8 cellular contexts compared by ENCODE assay signal in genomic region chr3:112561085-112561692, GRCh38. TPM values are rescaled to one million over a fixed set of nuclear protein-coding genes. Genes with fewer than 3 reads are reported as not detected.
DNase-seq lines count a peak whose midpoint lies in the region; ATAC-seq, FAIRE-seq and TF ChIP-seq lines count a peak whose summit lies in the region.

No MANE protein-coding gene starts in this region.

- BruUV-seq in K562 (replicated peaks; lab: Mats Ljungman, UMichigan), result no TSS peak

- CTCF ChIA-PET in K562 (lab: Yijun Ruan, JAX; ENCODE audit: low intra/inter-chr PET ratio), result no interaction called here

- no peak for TF ChIP-seq EP300 in K562 (IDR thresholded peaks at IDR 0.05; ENCODE audit: low read length)

- H3K36me3 ChIP-seq in K562 (ENCODE audit: control insufficient read depth, insufficient read depth, low read length), result peaks cover 17% of the 10 kb centered on the region; the same call in 1 of the 3 replicates
- peaks cover 4% of the 10 kb centered on the region for H3K36me3 ChIP-seq in iPS-18a (ENCODE audit: control insufficient read depth, low read depth, low read length)

- peak overlapping the region; percentile 100 for H2AFZ ChIP-seq in K562 (ENCODE audit: low read depth, low read length)

- TF ChIP-seq RAD21 in K562 (CRISPR knock-in tag; conservative IDR thresholded peaks at IDR 0.05 in 1 of 2, IDR thresholded peaks at IDR 0.05 in 1 of 2), result no peak

- no peak for TF ChIP-seq CTCF in K562 (IDR thresholded peaks at IDR 0.05 in 2 of 3, conservative IDR thresholded peaks at IDR 0.05 in 1 of 3; ENCODE audit: insufficient read depth in 2 of 3, low read depth in 1 of 3, low read length in 3 of 3)

- H4K20me1 ChIP-seq in K562 (replicated peaks; ENCODE audit: control insufficient read depth, insufficient read depth, low read length), result no peaks in the 10 kb centered on the region

- TF ChIP-seq POLR2A in K562 (conservative IDR thresholded peaks at IDR 0.05), result peak; percentile 34

- H3K9ac ChIP-seq in K562 (ENCODE audit: insufficient read depth in 1 of 2, low read depth in 2 of 2, low read length in 2 of 2) (peak overlapping the region; percentile 83 to 96), iPS-18a (ENCODE audit: low read length) (peak overlapping the region; percentile 92)

- no peaks in the 10 kb centered on the region for H3K9me1 ChIP-seq in K562 (ENCODE audit: control insufficient read depth, insufficient read depth, low read length)

- H3K4me1 ChIP-seq in K562 (replicated peaks in 1 of 2; ENCODE audit: control insufficient read depth in 2 of 2, insufficient read depth in 2 of 2, low read length in 2 of 2) (peaks cover 0 to 5% of the 10 kb centered on the region in 2 experiments; a peak in 3 of 5 replicates), iPS-18a (ENCODE audit: control insufficient read depth, low read depth, low read length) (peaks cover 13% of the 10 kb centered on the region)

- peak overlapping the region; percentile 95 for H3K4me2 ChIP-seq in K562 (ENCODE audit: insufficient read depth, low read length)

- no peaks in the 10 kb centered on the region for H3K9me3 ChIP-seq in K562 (replicated peaks; ENCODE audit: control insufficient read depth, insufficient read depth, low read depth, low read length)
- H3K9me3 ChIP-seq in iPS-18a (ENCODE audit: control insufficient read depth, low read depth, low read length), result no peaks in the 10 kb centered on the region

- 0% methylated on average over 22 of the region's 44 CpGs for WGBS in K562 (ENCODE audit: insufficient coverage, low coverage, missing lambda C conversion rate)

- H3K27me3 ChIP-seq in K562 (ENCODE audit: control insufficient read depth in 2 of 2, insufficient read depth in 2 of 2, low read length in 2 of 2) (no peaks in the 10 kb centered on the region), iPS-18a (ENCODE audit: control insufficient read depth, insufficient read depth, low read length) (no peaks in the 10 kb centered on the region)

- in situ Hi-C loops in K562 (cut with MboI), result no loop called here

- H3K79me2 ChIP-seq in K562 (ENCODE audit: control insufficient read depth, insufficient read depth, low read length), result peaks cover 47% of the 10 kb centered on the region

- H3K27ac ChIP-seq in K562 (ENCODE audit: extremely low read depth, low read depth, low read length) (peak overlapping the region; percentile 98), iPS-18a (ENCODE audit: low read length) (peak overlapping the region; percentile 33)

- POLR2A ChIA-PET in K562 (lab: Yijun Ruan, JAX), result no interaction called here

- FAIRE-seq in K562 (lab: Jason Lieb, UNC), result peak; percentile 68

- DNase-seq in NCI-H1092 treated with DMSO at 0.1 percent for 48 hours (lab: John Stamatoyannopoulos, UW) (peak; percentile 70), NCI-H1092 (lab: John Stamatoyannopoulos, UW) (no peak), NAMALWA (ENCODE audit: low spot score) (peak; percentile 91), T-helper 2 cell (peak; percentile 16 to 91 (median 58)), K562 (ENCODE audit: extremely low read depth in 1 of 4, low spot score in 3 of 4) (peak in 3 of 4 experiments; percentile 8 to 82 (median 59)), skeletal muscle cell (ENCODE audit: low read depth) (peak; percentile 56)

- H3K4me3 ChIP-seq in K562 (peak overlapping the region; percentile 77), iPS-18a (ENCODE audit: low read length) (peak overlapping the region; percentile 97), skeletal muscle cell (ENCODE audit: low read depth, low read length) (peak overlapping the region; percentile 100)

- intact Hi-C loops in K562 (cut with micrococcal nuclease), result no loop called here

- ATAC-seq in HG02571 (IDR thresholded peaks at IDR 0.05; ENCODE audit: unreplicated experiment) (peak; percentile 29), K562 (peak; percentile 71)

TF ChIP-seq in K562, 482 proteins besides CTCF, POLR2A, EP300 and RAD21 (continues in another document):
- TF ChIP-seq ZFP30 (CRISPR knock-in tag; IDR thresholded peaks at IDR 0.05; ENCODE audit: borderline replicate concordance), result no peak
- 0 out of 2 replicates have a peak, but pooled peaks have one; percentile 0 for TF ChIP-seq TCF3 (CRISPR knock-in tag; IDR thresholded peaks at IDR 0.05)
- TF ChIP-seq MAX (CRISPR knock-in tag; IDR thresholded peaks at IDR 0.05), result no peak
- TF ChIP-seq KLF6 (CRISPR knock-in tag; IDR thresholded peaks at IDR 0.05; ENCODE audit: borderline replicate concordance), result no peak
- no peak for TF ChIP-seq ZNF146 (CRISPR knock-in tag; IDR thresholded peaks at IDR 0.05; ENCODE audit: unreplicated experiment)
- no peak for TF ChIP-seq NFRKB (IDR thresholded peaks at IDR 0.05; ENCODE audit: low read depth)
- peak; percentile 60 for TF ChIP-seq TAF1 (IDR thresholded peaks at IDR 0.05; ENCODE audit: control insufficient read depth, extremely low read depth, insufficient read depth, low read length, severe bottlenecking)
- no peak for TF ChIP-seq ZNF785 (CRISPR knock-in tag; IDR thresholded peaks at IDR 0.05)
- no peak for TF ChIP-seq ZNF3 (CRISPR knock-in tag; IDR thresholded peaks at IDR 0.05)
- no peak for TF ChIP-seq RBM39 (optimal IDR thresholded peaks at IDR 0.05; ENCODE audit: low read depth, low read length)
- TF ChIP-seq HDAC2 (IDR thresholded peaks at IDR 0.05), result no peak
- TF ChIP-seq, protein P1, sequence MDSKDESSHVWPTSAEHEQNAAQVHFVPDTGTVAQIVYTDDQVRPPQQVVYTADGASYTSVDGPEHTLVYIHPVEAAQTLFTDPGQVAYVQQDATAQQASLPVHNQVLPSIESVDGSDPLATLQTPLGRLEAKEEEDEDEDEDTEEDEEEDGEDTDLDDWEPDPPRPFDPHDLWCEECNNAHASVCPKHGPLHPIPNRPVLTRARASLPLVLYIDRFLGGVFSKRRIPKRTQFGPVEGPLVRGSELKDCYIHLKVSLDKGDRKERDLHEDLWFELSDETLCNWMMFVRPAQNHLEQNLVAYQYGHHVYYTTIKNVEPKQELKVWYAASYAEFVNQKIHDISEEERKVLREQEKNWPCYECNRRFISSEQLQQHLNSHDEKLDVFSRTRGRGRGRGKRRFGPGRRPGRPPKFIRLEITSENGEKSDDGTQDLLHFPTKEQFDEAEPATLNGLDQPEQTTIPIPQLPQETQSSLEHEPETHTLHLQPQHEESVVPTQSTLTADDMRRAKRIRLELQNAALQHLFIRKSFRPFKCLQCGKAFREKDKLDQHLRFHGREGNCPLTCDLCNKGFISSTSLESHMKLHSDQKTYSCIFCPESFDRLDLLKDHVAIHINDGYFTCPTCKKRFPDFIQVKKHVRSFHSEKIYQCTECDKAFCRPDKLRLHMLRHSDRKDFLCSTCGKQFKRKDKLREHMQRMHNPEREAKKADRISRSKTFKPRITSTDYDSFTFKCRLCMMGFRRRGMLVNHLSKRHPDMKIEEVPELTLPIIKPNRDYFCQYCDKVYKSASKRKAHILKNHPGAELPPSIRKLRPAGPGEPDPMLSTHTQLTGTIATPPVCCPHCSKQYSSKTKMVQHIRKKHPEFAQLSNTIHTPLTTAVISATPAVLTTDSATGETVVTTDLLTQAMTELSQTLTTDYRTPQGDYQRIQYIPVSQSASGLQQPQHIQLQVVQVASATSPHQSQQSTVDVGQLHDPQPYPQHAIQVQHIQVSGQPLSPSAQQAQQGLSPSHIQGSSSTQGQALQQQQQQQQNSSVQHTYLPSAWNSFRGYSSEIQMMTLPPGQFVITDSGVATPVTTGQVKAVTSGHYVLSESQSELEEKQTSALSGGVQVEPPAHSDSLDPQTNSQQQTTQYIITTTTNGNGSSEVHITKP (IDR thresholded peaks at IDR 0.05; ENCODE audit: partially characterized antibody), result peak; percentile 15

RNA-seq across cellular contexts. Expression of gene ATG3, which starts 0.6 kb away (rescaled TPM):
- 13.8 and 25.1 TPM in 2 replicates for total RNA-seq in K562 (2011; cell fraction: chromatin; rRNA removed; ENCODE audit: low replicate concordance)
- 11.0 and 14.2 TPM in 2 replicates for total RNA-seq in K562 (2011; cell fraction: nucleolus; rRNA removed)
- 12.1 and 16.2 TPM in 2 replicates for total RNA-seq in K562 (2011; cell fraction: nucleoplasm; rRNA removed)
- 92.1 and 107 TPM in 2 replicates for total RNA-seq in K562 (2014; rRNA removed)
- 58.5 and 66.0 TPM in 2 replicates for total RNA-seq in K562 (2014; rRNA removed; fragmentation: Illumina TruSeq; extraction: Trizol)
- total RNA-seq in K562 (2015; rRNA removed; fragmentation: Illumina TruSeq; extraction: Trizol), result 63.8 and 67.0 TPM in 2 replicates
- 61.9 and 64.7 TPM in 2 replicates for total RNA-seq in K562 (2021)
- 39.2 and 52.0 TPM in 2 replicates for polyA plus RNA-seq in K562 (2011; rRNA removed)
- polyA plus RNA-seq in K562 (2011; cell fraction: cytosol; rRNA removed), result 25.5 and 30.8 TPM in 2 replicates
- polyA plus RNA-seq in K562 (2011; cell fraction: nucleus; rRNA removed), result 15.2 and 16.3 TPM in 2 replicates
- polyA plus RNA-seq in K562 (2012), result 53.5 and 66.3 TPM in 2 replicates
- polyA plus RNA-seq in K562 (2014; fragmentation: Illumina TruSeq; extraction: Trizol), result 73.3 and 83.7 TPM in 2 replicates
- polyA plus RNA-seq in K562 (2014; fragmentation: Nextera tagmentation; extraction: Ambion mirVana), result 10 to 100 TPM; 48.7 to 60.9 TPM
- polyA plus RNA-seq in K562 (2014; rRNA removed), result 60.7 and 69.3 TPM in 2 replicates
- polyA minus RNA-seq in K562 (2011; rRNA and poly(A)+ RNA removed), result 61.4 and 63.4 TPM in 2 replicates
- polyA minus RNA-seq in K562 (2011; cell fraction: cytosol; rRNA and poly(A)+ RNA removed), result 31.9 and 33.2 TPM in 2 replicates
- polyA minus RNA-seq in K562 (2011; cell fraction: nucleus; rRNA and poly(A)+ RNA removed), result 18.2 and 25.7 TPM in 2 replicates

RNA-seq across cellular contexts. Expression of gene SLC35A5, which starts 0.7 kb away (rescaled TPM):
- 2.8 and 10.1 TPM in 2 replicates for total RNA-seq in K562 (2011; cell fraction: chromatin; rRNA removed; ENCODE audit: low replicate concordance)
- 3.5 and 3.7 TPM in 2 replicates for total RNA-seq in K562 (2011; cell fraction: nucleolus; rRNA removed)
- total RNA-seq in K562 (2011; cell fraction: nucleoplasm; rRNA removed), result 4.8 and 7.8 TPM in 2 replicates
- total RNA-seq in K562 (2014; rRNA removed), result 4.0 and 6.7 TPM in 2 replicates
- 10.9 and 14.6 TPM in 2 replicates for total RNA-seq in K562 (2014; rRNA removed; fragmentation: Illumina TruSeq; extraction: Trizol)
- total RNA-seq in K562 (2015; rRNA removed; fragmentation: Illumina TruSeq; extraction: Trizol), result 7.8 and 9.6 TPM in 2 replicates
- total RNA-seq in K562 (2021), result 8.4 and 10.6 TPM in 2 replicates
- 10.5 and 11.9 TPM in 2 replicates for polyA plus RNA-seq in K562 (2011; rRNA removed)
- polyA plus RNA-seq in K562 (2011; cell fraction: cytosol; rRNA removed), result 4.0 and 10.1 TPM in 2 replicates
- 4.9 and 6.2 TPM in 2 replicates for polyA plus RNA-seq in K562 (2011; cell fraction: nucleus; rRNA removed)
- 6.4 and 9.8 TPM in 2 replicates for polyA plus RNA-seq in K562 (2012)
- 8.4 and 9.7 TPM in 2 replicates for polyA plus RNA-seq in K562 (2014; fragmentation: Illumina TruSeq; extraction: Trizol)
- polyA plus RNA-seq in K562 (2014; fragmentation: Nextera tagmentation; extraction: Ambion mirVana), result 10 to 100 TPM; 12.9 to 13.0 TPM
- polyA plus RNA-seq in K562 (2014; rRNA removed), result 4.9 and 8.0 TPM in 2 replicates
- 14.5 and 17.2 TPM in 2 replicates for polyA minus RNA-seq in K562 (2011; rRNA and poly(A)+ RNA removed)
- polyA minus RNA-seq in K562 (2011; cell fraction: cytosol; rRNA and poly(A)+ RNA removed), result 9.2 and 11.0 TPM in 2 replicates
- 2.0 and 4.8 TPM in 2 replicates for polyA minus RNA-seq in K562 (2011; cell fraction: nucleus; rRNA and poly(A)+ RNA removed)
